In genomic region chr7:139713835-139714162, GRCh38 we compare ENCODE assay signal across 14 cellular contexts.
DNase-seq lines count a peak whose midpoint lies in the region; ATAC-seq and TF ChIP-seq lines count a peak whose summit lies in the region.
"Had no signal": no experiment of that assay in that cellular context is flagged by ENCODE, and none has a peak within 500 bp of the region (broad histone marks: within the 10 kb centered on the region; RNA-seq: fewer than 3 reads in every experiment).

No MANE protein-coding gene starts in this region.

- peak overlapping the region; percentile 96 to 97 (median 96) for H3K27ac Mint-ChIP-seq in IgD-negative memory B cell
- H3K27ac Mint-ChIP-seq in natural killer cell treated with Interleukin-12 subunit alpha and Interleukin-12 subunit beta and Interleukin-15 and Interleukin-18, amount 100 ng/mL, for 72 hours = peak overlapping the region in 1 of 2 donors; percentile 61

- no peak for TF ChIP-seq CTCF in brain microvascular endothelial cell (IDR thresholded peaks at IDR 0.05; ENCODE audit: low read depth, low read length, missing control alignments)
- no peak for TF ChIP-seq CTCF in lung (IDR thresholded peaks at IDR 0.05; ENCODE audit: control extremely low read depth, extremely low read depth)
- TF ChIP-seq CTCF in stomach (IDR thresholded peaks at IDR 0.05) = no peak

- H3K4me3 ChIP-seq in brain microvascular endothelial cell (ENCODE audit: low read depth, low read length) (no peak overlapping the region), lung (no peak overlapping the region), stomach (no peak overlapping the region)
- H3K4me3 ChIP-seq: MG63, SJCRH30 had no signal

- H3K36me3 Mint-ChIP-seq in IgD-negative memory B cell = peaks cover 29% of the 10 kb centered on the region
- peaks cover 30% of the 10 kb centered on the region for H3K36me3 Mint-ChIP-seq in natural killer cell treated with Interleukin-12 subunit alpha and Interleukin-12 subunit beta and Interleukin-15 and Interleukin-18, amount 100 ng/mL, for 72 hours

- DNase-seq in brain microvascular endothelial cell (no peak), lung (ENCODE audit: low spot score) (no peak), stomach (no peak), HK-2 (ENCODE audit: unreplicated experiment) (no peak)
- DNase-seq in activated naive CD4-positive, alpha-beta T cell treated with Interleukin-2 at 50 U/mL for 16 hours = no peak
- no peak for DNase-seq in natural killer cell treated with Interleukin-12 subunit alpha and Interleukin-12 subunit beta and Interleukin-15 and Interleukin-18, amount 100 ng/mL, for 72 hours (ENCODE audit: low spot score)
- DNase-seq: activated CD8-positive, alpha-beta memory T cell treated with anti-CD3 and anti-CD28 coated beads, Interleukin-2, amount 50 U/mL, for 4 hours; activated gamma-delta T cell treated with Interleukin-2 at 50 U/mL for 16 hours; DMS 273 treated with DMSO at 0.1 percent for 48 hours; MG63; NCI-H1694; SJCRH30 had no signal

- H3K4me3 Mint-ChIP-seq in IgD-negative memory B cell = peak overlapping the region in 3 of 4 donors; percentile 69 to 84 (median 71)
- no peak overlapping the region for H3K4me3 Mint-ChIP-seq in natural killer cell treated with Interleukin-12 subunit alpha and Interleukin-12 subunit beta and Interleukin-15 and Interleukin-18, amount 100 ng/mL, for 72 hours

- in situ Hi-C loops in brain microvascular endothelial cell (cut with HindIII; ENCODE audit: low pct_ligation_motif_present, low sequenced_read_pairs) = no loop called here

- peaks cover 38% of the 10 kb centered on the region for H3K36me3 ChIP-seq in brain microvascular endothelial cell (replicated peaks)
- peaks cover 12 to 29% of the 10 kb centered on the region in 2 donors for H3K36me3 ChIP-seq in lung (ENCODE audit: control insufficient read depth in 2 of 2, insufficient read depth in 2 of 2, low read length in 2 of 2)
- H3K36me3 ChIP-seq in stomach = peaks cover 35 to 60% (median 54%) of the 10 kb centered on the region in 4 donors

- TF ChIP-seq EP300 in stomach (IDR thresholded peaks at IDR 0.05) = no peak

- H3K27me3 ChIP-seq in brain microvascular endothelial cell (replicated peaks) (no peaks in the 10 kb centered on the region), lung (ENCODE audit: control insufficient read depth, insufficient read depth) (no peaks in the 10 kb centered on the region), stomach (no peaks in the 10 kb centered on the region)
- H3K27me3 ChIP-seq: MG63, SJCRH30 had no signal

- no peak for TF ChIP-seq POLR2A in stomach (IDR thresholded peaks at IDR 0.05)

- H3K4me1 ChIP-seq in lung (ENCODE audit: control insufficient read depth in 2 of 2, insufficient read depth in 2 of 2, low read length in 2 of 2) = peaks cover 3 to 14% of the 10 kb centered on the region in 2 donors
- peaks cover 0 to 32% (median 15%) of the 10 kb centered on the region in 4 donors for H3K4me1 ChIP-seq in stomach
- H3K4me1 ChIP-seq: SJCRH30 had no signal

- no peaks in the 10 kb centered on the region for H3K9me3 Mint-ChIP-seq in IgD-negative memory B cell
- H3K9me3 Mint-ChIP-seq in natural killer cell treated with Interleukin-12 subunit alpha and Interleukin-12 subunit beta and Interleukin-15 and Interleukin-18, amount 100 ng/mL, for 72 hours = no peaks in the 10 kb centered on the region

- H3K27ac ChIP-seq in brain microvascular endothelial cell (peak overlapping the region; percentile 26), lung (ENCODE audit: low read depth in 1 of 2, low read length in 1 of 2) (peak overlapping the region; percentile 43 to 83), stomach (peak overlapping the region in 3 of 5 donors; percentile 25 to 65 (median 52))
- H3K27ac ChIP-seq: SJCRH30 had no signal

- no peaks in the 10 kb centered on the region for H3K27me3 Mint-ChIP-seq in IgD-negative memory B cell
- no peaks in the 10 kb centered on the region for H3K27me3 Mint-ChIP-seq in natural killer cell treated with Interleukin-12 subunit alpha and Interleukin-12 subunit beta and Interleukin-15 and Interleukin-18, amount 100 ng/mL, for 72 hours

- H3K4me1 Mint-ChIP-seq in IgD-negative memory B cell = peaks cover 13 to 47% (median 43%) of the 10 kb centered on the region in 3 donors
- peaks cover 29 to 42% of the 10 kb centered on the region in 2 donors for H3K4me1 Mint-ChIP-seq in natural killer cell treated with Interleukin-12 subunit alpha and Interleukin-12 subunit beta and Interleukin-15 and Interleukin-18, amount 100 ng/mL, for 72 hours (ENCODE audit: low read depth in 2 of 2)

- no peaks in the 10 kb centered on the region for H3K9me3 ChIP-seq in lung (ENCODE audit: control insufficient read depth in 2 of 2, insufficient read depth in 1 of 2, low read length in 1 of 2)
- no peaks in the 10 kb centered on the region for H3K9me3 ChIP-seq in stomach
- H3K9me3 ChIP-seq: MG63, SJCRH30 had no signal

- intact Hi-C loops in stomach (cut with DNase I; ENCODE audit: low total_unique reads) = loop anchor here (10.0 kb wide), 1 partner anchor 61 kb away; the partner anchor contains the start of gene HIPK2

- 80 to 81% methylated on average over 9 of the region's 9 CpGs for WGBS in lung, 2 donors
- WGBS in stomach, 5 donors = 83 to 91% (median 89%) methylated on average over 9 of the region's 9 CpGs

- no peak for ATAC-seq in lung (ENCODE audit: insufficient read depth, low FRiP score)
- no peak for ATAC-seq in natural killer cell treated with Interleukin-12 subunit alpha and Interleukin-12 subunit beta and Interleukin-15 and Interleukin-18, amount 100 ng/mL, for 72 hours
- ATAC-seq: HCT116 had no signal
